Comparison of ENCODE assay signal across 16 cellular contexts in the genomic region with DNA sequence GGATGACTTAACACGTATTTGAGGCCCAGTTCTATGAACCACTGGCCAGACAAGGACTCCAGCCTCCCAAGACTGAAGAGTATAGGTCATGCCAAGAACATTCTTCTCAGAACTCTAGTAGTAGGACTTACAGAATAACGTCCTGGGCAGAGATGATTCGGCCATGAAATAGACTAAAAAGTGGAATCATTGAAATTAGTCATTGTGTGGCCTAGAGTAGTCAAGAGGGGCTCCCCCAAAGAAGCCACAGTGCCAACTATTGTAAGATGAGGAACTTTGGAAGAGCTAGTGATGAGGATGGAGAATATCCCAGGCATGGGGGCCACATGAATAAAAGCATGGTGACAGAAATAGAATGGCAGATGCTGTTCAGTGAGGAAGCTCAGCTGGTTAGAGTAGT.
A peak's percentile ranks its signal among the peaks of the same experiment; 100 is the strongest.
DNase-seq lines count a peak whose midpoint lies in the region; ATAC-seq and TF ChIP-seq lines count a peak whose summit lies in the region.
"Had no signal": no experiment of that assay in that cellular context is flagged by ENCODE, and none has a peak within 500 bp of the region (broad histone marks: within the 10 kb centered on the region; RNA-seq: fewer than 3 reads in every experiment).

No MANE protein-coding gene starts in this region.

- ATAC-seq in Right ventricle myocardium inferior (no peak), gastrocnemius medialis (no peak), upper lobe of right lung (no peak)
- ATAC-seq: left lobe of liver had no signal

- peaks cover 0 to 52% of the 10 kb centered on the region in 2 donors for H3K4me1 ChIP-seq in right atrium auricular region
- peaks cover 17 to 19% of the 10 kb centered on the region in 2 donors for H3K4me1 ChIP-seq in gastrocnemius medialis
- H3K4me1 ChIP-seq in upper lobe of right lung, result peaks cover 29% of the 10 kb centered on the region

- H3K36me3 ChIP-seq in right atrium auricular region (no peaks in the 10 kb centered on the region), brain microvascular endothelial cell (replicated peaks) (no peaks in the 10 kb centered on the region), gastrocnemius medialis (no peaks in the 10 kb centered on the region), upper lobe of right lung (no peaks in the 10 kb centered on the region)
- H3K36me3 ChIP-seq: SJCRH30 had no signal

- H3K4me1 Mint-ChIP-seq in nephron progenitor cell, result peaks cover 17% of the 10 kb centered on the region

- peak overlapping the region; percentile 82 to 86 for H3K27ac ChIP-seq in right atrium auricular region
- H3K27ac ChIP-seq in brain microvascular endothelial cell, result peak overlapping the region; percentile 97
- H3K27ac ChIP-seq in gastrocnemius medialis, result peak overlapping the region; percentile 65 to 74 (median 70)
- H3K27ac ChIP-seq in upper lobe of right lung, result peak overlapping the region; percentile 63

- H3K9me3 Mint-ChIP-seq in nephron progenitor cell, result no peaks in the 10 kb centered on the region
- H3K9me3 Mint-ChIP-seq: naive B cell; T-helper 2 cell treated with Interferon-gamma antibody and Interleukin-4, amounts not matched to agents 5 μg/mL and 100 μg/mL, for 36 hours had no signal

- in situ Hi-C loops in brain microvascular endothelial cell (cut with HindIII; ENCODE audit: low pct_ligation_motif_present, low sequenced_read_pairs), result no loop called here
- in situ Hi-C loops in gastrocnemius medialis (cut with MboI; ENCODE audit: low sequenced_read_pairs in 4 of 4), result no loop called here
- in situ Hi-C loops in ACHN (cut with HindIII; ENCODE audit: low pct_ligation_motif_present, low pct_unique_long_range_greater_than_20kb, low sequenced_read_pairs), result no loop called here

- TF ChIP-seq POLR2A in gastrocnemius medialis (IDR thresholded peaks at IDR 0.05), result no peak

- TF ChIP-seq CTCF in right atrium auricular region (IDR thresholded peaks at IDR 0.05), result no peak
- no peak for TF ChIP-seq CTCF in brain microvascular endothelial cell (IDR thresholded peaks at IDR 0.05; ENCODE audit: low read depth, low read length, missing control alignments)
- TF ChIP-seq CTCF in gastrocnemius medialis (IDR thresholded peaks at IDR 0.05 in 4 of 5, conservative IDR thresholded peaks at IDR 0.05 in 1 of 5), result no peak
- no peak for TF ChIP-seq CTCF in upper lobe of right lung (IDR thresholded peaks at IDR 0.05)
- TF ChIP-seq CTCF in nephron progenitor cell (IDR thresholded peaks at IDR 0.05), result no peak

- no peak overlapping the region for H3K4me3 ChIP-seq in right atrium auricular region
- H3K4me3 ChIP-seq in brain microvascular endothelial cell (ENCODE audit: low read depth, low read length), result no peak overlapping the region
- H3K4me3 ChIP-seq in gastrocnemius medialis, result no peak overlapping the region
- H3K4me3 ChIP-seq in upper lobe of right lung, result no peak overlapping the region
- H3K4me3 ChIP-seq: SJCRH30 had no signal

- intact Hi-C loops in Right ventricle myocardium inferior (cut with DNase I) (loop anchor here (2.0 to 5.0 kb wide), 3 partner anchors 83 to 101 kb away; a partner anchor contains a TSS), gastrocnemius medialis (cut with DNase I; ENCODE audit: low total_unique reads) (no loop called here), upper lobe of right lung (cut with DNase I) (no loop called here)

- H3K27me3 Mint-ChIP-seq in nephron progenitor cell (ENCODE audit: low read depth, poor library complexity), result peaks cover 6% of the 10 kb centered on the region

- no peak for DNase-seq in right atrium auricular region (ENCODE audit: low spot score)
- no peak for DNase-seq in Right ventricle myocardium inferior (ENCODE audit: missing footprints)
- DNase-seq in brain microvascular endothelial cell, result no peak
- no peak for DNase-seq in gastrocnemius medialis
- no peak for DNase-seq in upper lobe of right lung
- DNase-seq in ACHN, result no peak
- DNase-seq in nephron progenitor cell, result no peak
- no peak for DNase-seq in mesenteric fat pad (ENCODE audit: low spot score)
- DNase-seq: activated CD4-positive, CD25-positive, alpha-beta regulatory T cell; DMS79 treated with DMSO at 0.1 percent for 48 hours; naive B cell; NCI-H526 treated with DMSO at 0.1 percent for 48 hours; SJCRH30 had no signal

- H3K9me3 ChIP-seq in right atrium auricular region (no peaks in the 10 kb centered on the region), gastrocnemius medialis (no peaks in the 10 kb centered on the region), upper lobe of right lung (no peaks in the 10 kb centered on the region)
- H3K9me3 ChIP-seq: SJCRH30 had no signal

- H3K27me3 ChIP-seq in right atrium auricular region (no peaks in the 10 kb centered on the region), brain microvascular endothelial cell (replicated peaks) (no peaks in the 10 kb centered on the region), gastrocnemius medialis (no peaks in the 10 kb centered on the region), upper lobe of right lung (no peaks in the 10 kb centered on the region)
- H3K27me3 ChIP-seq: SJCRH30 had no signal

- no peak overlapping the region for H3K27ac Mint-ChIP-seq in nephron progenitor cell
- H3K27ac Mint-ChIP-seq: brain; naive B cell; T-helper 2 cell treated with Interferon-gamma antibody and Interleukin-4, amounts not matched to agents 5 μg/mL and 100 μg/mL, for 36 hours had no signal

- H3K4me3 Mint-ChIP-seq in nephron progenitor cell, result no peak overlapping the region
- H3K4me3 Mint-ChIP-seq: brain; naive B cell; T-helper 2 cell treated with Interferon-gamma antibody and Interleukin-4, amounts not matched to agents 5 μg/mL and 100 μg/mL, for 36 hours had no signal

- no peaks in the 10 kb centered on the region for H3K36me3 Mint-ChIP-seq in nephron progenitor cell (ENCODE audit: low read depth)
- H3K36me3 Mint-ChIP-seq: brain, naive B cell had no signal
